In genomic region chr5:66595877-66596790, GRCh38 we compare ENCODE assay signal across 8 cellular contexts. TPM values are rescaled to one million over a fixed set of nuclear protein-coding genes. Genes with fewer than 3 reads are reported as not detected.
DNase-seq lines count a peak whose midpoint lies in the region; ATAC-seq and TF ChIP-seq lines count a peak whose summit lies in the region.

Gene MAST4 (plus strand): TSS chr5:66596393. CDS start chr5:66596656, 263 bp downstream.

- WGBS in liver = 1% methylated on average over 87 of the region's 87 CpGs

- H3K4me3 Mint-ChIP-seq in activated CD4-positive, alpha-beta T cell treated with anti-CD3 and anti-CD28 coated beads for 36 hours = peak within 1 kb of the TSS; percentile 69

- peaks cover 49% of the 10 kb centered on the region for H3K27me3 Mint-ChIP-seq in activated CD4-positive, alpha-beta T cell treated with anti-CD3 and anti-CD28 coated beads for 36 hours

- peaks cover 16% of the 10 kb centered on the region for H3K4me1 Mint-ChIP-seq in activated CD4-positive, alpha-beta T cell treated with anti-CD3 and anti-CD28 coated beads for 36 hours

- H3K4me3 ChIP-seq in duodenal mucosa (ENCODE audit: low read depth in 1 of 2, low read length in 2 of 2) (peak within 1 kb of the TSS; percentile 71 to 73), liver (ENCODE audit: low read depth in 1 of 3, low read length in 3 of 3) (peak within 1 kb of the TSS; percentile 47 to 82 (median 81))

- H3K9me3 ChIP-seq in duodenal mucosa (ENCODE audit: control insufficient read depth in 1 of 2, low read length in 2 of 2) (no peaks in the 10 kb centered on the region), liver (ENCODE audit: control insufficient read depth in 4 of 4, low read length in 3 of 4) (no peaks in the 10 kb centered on the region)

- peak; percentile 99 for ATAC-seq in GM19035 (IDR thresholded peaks at IDR 0.05; ENCODE audit: unreplicated experiment)
- ATAC-seq in HG03280 (IDR thresholded peaks at IDR 0.05; ENCODE audit: unreplicated experiment) = peak; percentile 97
- ATAC-seq in activated CD4-positive, alpha-beta T cell treated with anti-CD3 and anti-CD28 coated beads for 36 hours = peak; percentile 97

- no peaks in the 10 kb centered on the region for H3K9me3 Mint-ChIP-seq in activated CD4-positive, alpha-beta T cell treated with anti-CD3 and anti-CD28 coated beads for 36 hours (ENCODE audit: low read depth)

- peaks cover 13 to 17% of the 10 kb centered on the region in 2 donors for H3K4me1 ChIP-seq in duodenal mucosa (ENCODE audit: control insufficient read depth in 1 of 2, insufficient read depth in 2 of 2, low read length in 2 of 2)
- peaks cover 6 to 22% (median 18%) of the 10 kb centered on the region in 4 donors for H3K4me1 ChIP-seq in liver (ENCODE audit: control insufficient read depth in 4 of 4, insufficient read depth in 4 of 4, low read length in 3 of 4)

- TF ChIP-seq RAD21 in liver (IDR thresholded peaks at IDR 0.05) = peak in 1 of 2 donors; percentile 27

- DNase-seq in AML-193 (lab: John Stamatoyannopoulos, UW) = peak; percentile 23 to 30
- DNase-seq in NCI-H2227 (lab: John Stamatoyannopoulos, UW; ENCODE audit: unreplicated experiment) = peak; percentile 91
- peak; percentile 86 for DNase-seq in activated CD4-positive, alpha-beta T cell treated with anti-CD3 and anti-CD28 coated beads for 36 hours
- DNase-seq in stimulated activated CD4-positive, alpha-beta T cell treated with anti-CD3 and anti-CD28 coated beads, Interleukin-2, amount 100 ng/mL, for 24 hours = peak; percentile 54 to 82

- CTCF ChIA-PET in activated CD4-positive, alpha-beta T cell treated with anti-CD3 and anti-CD28 coated beads for 36 hours (lab: Charles Lee) = no interaction called here

- H3K9ac ChIP-seq in duodenal mucosa (ENCODE audit: low read depth in 1 of 2, low read length in 2 of 2) (peak within 1 kb of the TSS in 1 of 2 donors; percentile 21), liver (ENCODE audit: low read depth in 1 of 2, low read length in 2 of 2) (no peak within 1 kb of the TSS)

- no peak within 1 kb of the TSS for H3K27ac Mint-ChIP-seq in activated CD4-positive, alpha-beta T cell treated with anti-CD3 and anti-CD28 coated beads for 36 hours

- no peak within 1 kb of the TSS for H3K27ac ChIP-seq in duodenal mucosa (ENCODE audit: low read depth, low read length)
- H3K27ac ChIP-seq in liver (ENCODE audit: low read depth in 1 of 2, low read length in 2 of 2) = no peak within 1 kb of the TSS

- H3K36me3 ChIP-seq in duodenal mucosa (ENCODE audit: control insufficient read depth in 1 of 2, insufficient read depth in 2 of 2, low read length in 2 of 2) (no peaks in the 10 kb centered on the region), liver (ENCODE audit: control insufficient read depth in 4 of 4, insufficient read depth in 3 of 4, low read depth in 1 of 4, low read length in 3 of 4) (no peaks in the 10 kb centered on the region)

- H3K27me3 ChIP-seq in duodenal mucosa (ENCODE audit: control insufficient read depth in 1 of 2, insufficient read depth in 2 of 2, low read length in 2 of 2) = peaks cover 25 to 40% of the 10 kb centered on the region in 2 donors
- no peaks in the 10 kb centered on the region for H3K27me3 ChIP-seq in liver (ENCODE audit: control insufficient read depth in 4 of 4, insufficient read depth in 4 of 4, low read length in 3 of 4)

- POLR2A ChIA-PET in activated CD4-positive, alpha-beta T cell treated with anti-CD3 and anti-CD28 coated beads for 36 hours (lab: Charles Lee) = no interaction called here

- TF ChIP-seq CTCF in liver (IDR thresholded peaks at IDR 0.05; ENCODE audit: low read depth, low read length, missing input control) = no peak

- intact Hi-C loops in activated CD4-positive, alpha-beta T cell treated with anti-CD3 and anti-CD28 coated beads for 36 hours (cut with DNase I, micrococcal nuclease) = loop anchor here in 1 of 2 experiments (2.0 to 5.0 kb wide), 3 partner anchors 41 to 289 kb away; no protein-coding TSS in a partner anchor

- no peaks in the 10 kb centered on the region for H3K36me3 Mint-ChIP-seq in activated CD4-positive, alpha-beta T cell treated with anti-CD3 and anti-CD28 coated beads for 36 hours (ENCODE audit: low read depth)

TF ChIP-seq in liver, 16 proteins besides CTCF, POLR2A, EP300 and RAD21:
- TF ChIP-seq GABPA (IDR thresholded peaks at IDR 0.05 in 1 of 2, conservative IDR thresholded peaks at IDR 0.05 in 1 of 2) (no peak), REST (IDR thresholded peaks at IDR 0.05) (peak; percentile 14)

RNA-seq across cellular contexts. Expression of gene MAST4, which starts in this region (rescaled TPM):
- 10 to 100 TPM; 19.2 to 26.7 TPM for total RNA-seq in activated CD4-positive, alpha-beta T cell treated with anti-CD3 and anti-CD28 coated beads for 36 hours
- total RNA-seq in liver = 1 to 10 TPM; 5.0 to 9.5 TPM
- polyA plus RNA-seq in liver = 1 to 10 TPM; 3.7 to 8.0 TPM

Comparison
In these comparisons a context has a peak if more than half of its experiments do, and no peak if none do; other contexts are left out.
1. DNase-seq: peak in every context shown above with its lines; median percentile 91 in NCI-H2227; 86 in activated CD4-positive, alpha-beta T cell treated with anti-CD3 and anti-CD28 coated beads for 36 hours; 68 in stimulated activated CD4-positive, alpha-beta T cell treated with anti-CD3 and anti-CD28 coated beads, Interleukin-2, amount 100 ng/mL, for 24 hours; 26 in AML-193.